ENCODE assay signal across 1 cellular context in the genomic region with DNA sequence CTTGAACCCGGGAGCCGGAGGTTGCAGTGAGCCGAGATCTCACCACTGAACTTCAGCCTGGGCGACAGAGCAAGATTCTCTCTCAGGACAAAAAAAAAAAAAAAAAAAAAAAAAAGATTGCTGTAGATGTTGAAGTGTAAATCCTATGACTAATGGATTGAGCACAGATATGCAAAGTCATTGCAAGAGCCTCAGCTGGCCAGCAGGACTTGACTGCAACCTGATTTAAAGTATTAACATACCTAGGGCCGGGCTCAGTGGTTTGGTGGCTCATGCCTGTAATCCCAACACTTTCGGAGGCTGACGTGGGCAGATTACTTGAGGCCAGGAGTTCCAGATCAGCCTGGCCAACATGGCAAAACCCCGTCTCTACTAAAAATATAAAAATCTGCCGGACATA.
TF ChIP-seq lines count a peak whose summit lies in the region.

No MANE protein-coding gene starts in this region.

TF ChIP-seq in K562, 482 proteins besides CTCF, POLR2A, EP300 and RAD21 (continued from another document and continues in another):
- no peak for TF ChIP-seq GTF3C2 (IDR thresholded peaks at IDR 0.05; ENCODE audit: borderline replicate concordance, extremely low read depth, insufficient read length)
- peak; percentile 92 for TF ChIP-seq NFE2 (IDR thresholded peaks at IDR 0.05; ENCODE audit: low read depth)
- TF ChIP-seq TEAD4 (IDR thresholded peaks at IDR 0.05; ENCODE audit: low read length) = peak; percentile 12; the same call in 1 of the 2 replicates
- no peak for TF ChIP-seq TEAD4 (CRISPR knock-in tag; IDR thresholded peaks at IDR 0.05; ENCODE audit: borderline replicate concordance)
- no peak for TF ChIP-seq PCBP2 (IDR thresholded peaks at IDR 0.05; ENCODE audit: low read depth, low read length, poor library complexity, severe bottlenecking)
- TF ChIP-seq DPF2 (IDR thresholded peaks at IDR 0.05) = peak; percentile 63; the same call in 1 of the 2 replicates
- TF ChIP-seq KDM2B (CRISPR knock-in tag; IDR thresholded peaks at IDR 0.05) = no peak
- TF ChIP-seq SMARCA4 (IDR thresholded peaks at IDR 0.05) = peak; percentile 60; the same call in 1 of the 2 replicates
- no peak for TF ChIP-seq MYNN (IDR thresholded peaks at IDR 0.05)
- no peak for TF ChIP-seq MYNN (CRISPR knock-in tag; IDR thresholded peaks at IDR 0.05)
- no peak for TF ChIP-seq TCF15 (CRISPR knock-in tag; IDR thresholded peaks at IDR 0.05)
- no peak for TF ChIP-seq ZNF717 (CRISPR knock-in tag; IDR thresholded peaks at IDR 0.05)
- TF ChIP-seq, protein P1, sequence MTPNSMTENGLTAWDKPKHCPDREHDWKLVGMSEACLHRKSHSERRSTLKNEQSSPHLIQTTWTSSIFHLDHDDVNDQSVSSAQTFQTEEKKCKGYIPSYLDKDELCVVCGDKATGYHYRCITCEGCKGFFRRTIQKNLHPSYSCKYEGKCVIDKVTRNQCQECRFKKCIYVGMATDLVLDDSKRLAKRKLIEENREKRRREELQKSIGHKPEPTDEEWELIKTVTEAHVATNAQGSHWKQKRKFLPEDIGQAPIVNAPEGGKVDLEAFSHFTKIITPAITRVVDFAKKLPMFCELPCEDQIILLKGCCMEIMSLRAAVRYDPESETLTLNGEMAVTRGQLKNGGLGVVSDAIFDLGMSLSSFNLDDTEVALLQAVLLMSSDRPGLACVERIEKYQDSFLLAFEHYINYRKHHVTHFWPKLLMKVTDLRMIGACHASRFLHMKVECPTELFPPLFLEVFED (CRISPR knock-in tag; conservative IDR thresholded peaks at IDR 0.05) = no peak
- TF ChIP-seq ZNF696 (CRISPR knock-in tag; conservative IDR thresholded peaks at IDR 0.05) = no peak
- TF ChIP-seq MLLT1 (IDR thresholded peaks at IDR 0.05) = no peak
- no peak for TF ChIP-seq PRPF4 (IDR thresholded peaks at IDR 0.05; ENCODE audit: insufficient read depth, low read depth, low read length, poor library complexity, severe bottlenecking)
- no peak for TF ChIP-seq SREBF1 (IDR thresholded peaks at IDR 0.05; ENCODE audit: borderline replicate concordance, low read depth, low read length)
- TF ChIP-seq ELF1 (tag; IDR thresholded peaks at IDR 0.05) = no peak
- TF ChIP-seq, protein P2, sequence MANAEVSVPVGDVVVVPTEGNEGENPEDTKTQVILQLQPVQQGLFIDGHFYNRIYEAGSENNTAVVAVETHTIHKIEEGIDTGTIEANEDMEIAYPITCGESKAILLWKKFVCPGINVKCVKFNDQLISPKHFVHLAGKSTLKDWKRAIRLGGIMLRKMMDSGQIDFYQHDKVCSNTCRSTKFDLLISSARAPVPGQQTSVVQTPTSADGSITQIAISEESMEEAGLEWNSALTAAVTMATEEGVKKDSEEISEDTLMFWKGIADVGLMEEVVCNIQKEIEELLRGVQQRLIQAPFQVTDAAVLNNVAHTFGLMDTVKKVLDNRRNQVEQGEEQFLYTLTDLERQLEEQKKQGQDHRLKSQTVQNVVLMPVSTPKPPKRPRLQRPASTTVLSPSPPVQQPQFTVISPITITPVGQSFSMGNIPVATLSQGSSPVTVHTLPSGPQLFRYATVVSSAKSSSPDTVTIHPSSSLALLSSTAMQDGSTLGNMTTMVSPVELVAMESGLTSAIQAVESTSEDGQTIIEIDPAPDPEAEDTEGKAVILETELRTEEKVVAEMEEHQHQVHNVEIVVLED (CRISPR knock-in tag; IDR thresholded peaks at IDR 0.05) = no peak
- TF ChIP-seq NCOA6 (IDR thresholded peaks at IDR 0.05) = no peak
- no peak for TF ChIP-seq ETS1 (conservative IDR thresholded peaks at IDR 0.05; ENCODE audit: control insufficient read depth, low read depth, low read length)
- peak; percentile 62; the same call in 1 of the 2 replicates for TF ChIP-seq SMARCE1 (IDR thresholded peaks at IDR 0.05)
- no peak for TF ChIP-seq CBX3 (IDR thresholded peaks at IDR 0.05; ENCODE audit: borderline replicate concordance in 1 of 2, low read length in 2 of 2)
- no peak for TF ChIP-seq EGR1 (conservative IDR thresholded peaks at IDR 0.05)
- no peak for TF ChIP-seq ZNF232 (CRISPR knock-in tag; IDR thresholded peaks at IDR 0.05)
- no peak for TF ChIP-seq GATAD2A (IDR thresholded peaks at IDR 0.05)
- no peak for TF ChIP-seq CCAR2 (IDR thresholded peaks at IDR 0.05; ENCODE audit: low read depth, low read length)
- no peak for TF ChIP-seq ILF3 (IDR thresholded peaks at IDR 0.05; ENCODE audit: borderline replicate concordance)
- TF ChIP-seq SLC30A9 (CRISPR knock-in tag; IDR thresholded peaks at IDR 0.05) = no peak
- no peak for TF ChIP-seq ZNF695 (CRISPR knock-in tag; IDR thresholded peaks at IDR 0.05)
- no peak for TF ChIP-seq ZNF583 (CRISPR knock-in tag; IDR thresholded peaks at IDR 0.05)
- TF ChIP-seq SNIP1 (IDR thresholded peaks at IDR 0.05; ENCODE audit: low read depth) = no peak
- no peak for TF ChIP-seq L3MBTL2 (IDR thresholded peaks at IDR 0.05)
- no peak for TF ChIP-seq EHMT2 (IDR thresholded peaks at IDR 0.05)
- no peak for TF ChIP-seq THAP7 (CRISPR knock-in tag; IDR thresholded peaks at IDR 0.05)
- no peak for TF ChIP-seq ZKSCAN1 (IDR thresholded peaks at IDR 0.05; ENCODE audit: low read depth, low read length)
- peak; percentile 17; the same call in 1 of the 2 replicates for TF ChIP-seq VEZF1 (CRISPR knock-in tag; IDR thresholded peaks at IDR 0.05)
- TF ChIP-seq ZBTB34 (CRISPR knock-in tag; IDR thresholded peaks at IDR 0.05) = no peak
- no peak for TF ChIP-seq PKNOX1 (IDR thresholded peaks at IDR 0.05)
- no peak for TF ChIP-seq ERF (CRISPR knock-in tag; IDR thresholded peaks at IDR 0.05)
